In genomic region chr2:100833330-100833729, GRCh38 we compare ENCODE assay signal across 15 cellular contexts.
"Had no signal": no experiment of that assay in that cellular context is flagged by ENCODE, and none has a peak within 500 bp of the region (broad histone marks: within the 10 kb centered on the region; RNA-seq: fewer than 3 reads in every experiment).

No MANE protein-coding gene starts in this region.

- H3K4me1 ChIP-seq: foreskin keratinocyte had no signal

- H3K4me3 ChIP-seq: dorsolateral prefrontal cortex, esophagus squamous epithelium, tibial artery had no signal

- ATAC-seq: activated CD4-positive, CD25-positive, alpha-beta regulatory T cell treated with anti-CD3 and anti-CD28 coated beads, Interleukin-2, amount 50 U/mL, for 24 hours; activated CD8-positive, alpha-beta memory T cell treated with anti-CD3 and anti-CD28 coated beads, Interleukin-2, amount 10 ng/mL, durations not matched to agents 7 days and 5 days; activated naive CD4-positive, alpha-beta T cell treated with anti-CD3 and anti-CD28 coated beads, Interleukin-2, amount 50 U/mL, for 72 hours; foreskin keratinocyte; naive thymus-derived CD4-positive, alpha-beta T cell had no signal

- H3K9me3 ChIP-seq: esophagus squamous epithelium had no signal

- DNase-seq: activated CD8-positive, alpha-beta memory T cell treated with anti-CD3 and anti-CD28 coated beads, Interleukin-2, amount 10 ng/mL, durations not matched to agents 7 days and 5 days; activated effector memory CD4-positive, alpha-beta T cell treated with Interleukin-2 at 50 U/mL for 16 hours; activated T-cell treated with anti-CD3 and anti-CD28 coated beads, Interleukin-2, amount 50 U/mL, for 24 hours; amniotic stem cell; dorsolateral prefrontal cortex; esophagus squamous epithelium; foreskin keratinocyte; mammary epithelial cell; naive thymus-derived CD4-positive, alpha-beta T cell; stimulated activated CD4-positive, alpha-beta T cell treated with anti-CD3 and anti-CD28 coated beads, Interleukin-15, amount 100 ng/mL, for 24 hours; stimulated activated CD4-positive, alpha-beta T cell treated with anti-CD3 and anti-CD28 coated beads, Interleukin-4, amount 100 ng/mL, for 24 hours; tibial artery had no signal

- H3K27ac ChIP-seq: esophagus squamous epithelium, foreskin keratinocyte had no signal

- H3K36me3 ChIP-seq: tibial artery had no signal

- FAIRE-seq: keratinocyte had no signal

- H3K27me3 ChIP-seq: dorsolateral prefrontal cortex, esophagus squamous epithelium, foreskin keratinocyte, tibial artery had no signal
